10 cellular contexts compared by ENCODE assay signal in genomic region chr1:244460195-244460594, GRCh38. TPM values are rescaled to one million over a fixed set of nuclear protein-coding genes. Genes with fewer than 3 reads are reported as not detected.
DNase-seq lines count a peak whose midpoint lies in the region; ATAC-seq, FAIRE-seq and TF ChIP-seq lines count a peak whose summit lies in the region.
"Had no signal": no experiment of that assay in that cellular context is flagged by ENCODE, and none has a peak within 500 bp of the region (broad histone marks: within the 10 kb centered on the region; RNA-seq: fewer than 3 reads in every experiment).

No MANE protein-coding gene starts in this region.

- no peak for TF ChIP-seq CTCF in VCaP (conservative IDR thresholded peaks at IDR 0.05)
- TF ChIP-seq CTCF in fibroblast of mammary gland (conservative IDR thresholded peaks at IDR 0.05; ENCODE audit: control insufficient read depth, insufficient read depth, low read depth, low read length) = no peak
- no peak for TF ChIP-seq CTCF in pancreas (IDR thresholded peaks at IDR 0.05)

- intact Hi-C loops in pancreas (cut with DNase I) = no loop called here

- no peaks in the 10 kb centered on the region for H3K27me3 ChIP-seq in pancreas

- DNase-seq in stimulated activated naive CD4-positive, alpha-beta T cell treated with Interleukin-2 at 50 U/mL for 16 hours (lab: John Stamatoyannopoulos, UW) = peak; percentile 18
- DNase-seq in stimulated activated naive CD4-positive, alpha-beta T cell (lab: John Stamatoyannopoulos, UW) = no peak
- DNase-seq in fibroblast of mammary gland (ENCODE audit: low read depth) (peak; percentile 63), NCI-H146 treated with DMSO at 0.1 percent for 48 hours (lab: John Stamatoyannopoulos, UW; ENCODE audit: unreplicated experiment) (no peak), pancreas (no peak), HuH-7 (ENCODE audit: low spot score) (no peak), SK-N-DZ (ENCODE audit: low spot score) (no peak)
- DNase-seq: GDM1, KG1 had no signal

- no peak for ATAC-seq in pancreas

- WGBS in pancreas, 2 donors = 94 to 95% methylated on average over 4 of the region's 4 CpGs

- H3K4me3 ChIP-seq in fibroblast of mammary gland (ENCODE audit: control insufficient read depth, low read depth, low read length) (no peak overlapping the region), pancreas (peak overlapping the region in 1 of 4 donors; percentile 55)

- H3K27ac ChIP-seq in VCaP (peak overlapping the region; percentile 84), pancreas (peak overlapping the region in 1 of 4 donors; percentile 93)

- FAIRE-seq in pancreas (lab: Jason Lieb, UNC) = no peak

- H3K4me1 ChIP-seq in pancreas = peaks cover 0 to 6% (median 5%) of the 10 kb centered on the region in 3 donors

- no peaks in the 10 kb centered on the region for H3K9me3 ChIP-seq in pancreas

- H3K36me3 ChIP-seq in pancreas = no peaks in the 10 kb centered on the region

RNA-seq across cellular contexts. Expression of gene CATSPERE, which starts 0.9 kb away (rescaled TPM):
- total RNA-seq in pancreas = 1 to 10 TPM in 1 of 6 donors, under 1 TPM in 5; 0.19 to 1.2 (median 0.60) TPM
- under 1 TPM; 0.46 to 0.68 TPM for polyA plus RNA-seq in pancreas
- polyA plus RNA-seq in SK-N-DZ (2014; cell fraction: cytosol; rRNA removed) = 0.15 and 0.40 TPM in 2 replicates
- 0.40 and 0.57 TPM in 2 replicates for polyA plus RNA-seq in SK-N-DZ (2014; cell fraction: nucleus; rRNA removed)

RNA-seq across cellular contexts. Expression of gene ADSS2, which starts 8.5 kb away (rescaled TPM):
- total RNA-seq in pancreas = 10 to 100 TPM; 10.7 to 21.9 (median 14.5) TPM
- 10 to 100 TPM in 1 of 2 donors, 1 to 10 TPM in 1; 8.6 to 15.0 TPM for polyA plus RNA-seq in pancreas
- polyA plus RNA-seq in SK-N-DZ (2014; cell fraction: cytosol; rRNA removed) = 38.3 and 43.0 TPM in 2 replicates
- 25.9 and 28.1 TPM in 2 replicates for polyA plus RNA-seq in SK-N-DZ (2014; cell fraction: nucleus; rRNA removed)

Comparison
In these comparisons a context has a peak if more than half of its experiments do, and no peak if none do; other contexts are left out.
1. DNase-seq: peak in stimulated activated naive CD4-positive, alpha-beta T cell treated with Interleukin-2 at 50 U/mL for 16 hours (single experiment) and fibroblast of mammary gland (single experiment); none in stimulated activated naive CD4-positive, alpha-beta T cell (0 of 6), NCI-H146 treated with DMSO at 0.1 percent for 48 hours (single experiment), pancreas (0 of 6), HuH-7 (single experiment) and SK-N-DZ (single experiment).